ENCODE assay signal across 8 cellular contexts in genomic region chr2:205563646-205564045, GRCh38.
DNase-seq lines count a peak whose midpoint lies in the region; ATAC-seq and TF ChIP-seq lines count a peak whose summit lies in the region.
"Had no signal": no experiment of that assay in that cellular context is flagged by ENCODE, and none has a peak within 500 bp of the region (broad histone marks: within the 10 kb centered on the region; RNA-seq: fewer than 3 reads in every experiment).

No MANE protein-coding gene starts in this region.

- no peak for TF ChIP-seq POLR2A in sigmoid colon (IDR thresholded peaks at IDR 0.05)

- H3F3A ChIP-seq in MM.1S (ENCODE audit: insufficient read depth, low read length) = no peaks in the 10 kb centered on the region

- no peaks in the 10 kb centered on the region for H3K79me2 ChIP-seq in MM.1S (ENCODE audit: low read length)
- H3K79me2 ChIP-seq in osteoblast (ENCODE audit: insufficient read depth, low read length) = no peaks in the 10 kb centered on the region

- no peak overlapping the region for H3K9ac ChIP-seq in MM.1S (ENCODE audit: low read length)

- H3K4me1 ChIP-seq in MM.1S (ENCODE audit: low read length) (no peaks in the 10 kb centered on the region), osteoblast (ENCODE audit: insufficient read depth, low read length) (peaks cover 5% of the 10 kb centered on the region), sigmoid colon (peaks cover 0 to 24% (median 21%) of the 10 kb centered on the region in 4 donors)

- H2AFZ ChIP-seq in MM.1S (ENCODE audit: low read length) (no peak overlapping the region), osteoblast (ENCODE audit: low read length) (no peak overlapping the region)

- no peaks in the 10 kb centered on the region for H3K9me2 ChIP-seq in MM.1S (replicated peaks; ENCODE audit: insufficient read depth, low read length)

- no peaks in the 10 kb centered on the region for H3K9me3 ChIP-seq in MM.1S (replicated peaks; ENCODE audit: insufficient read depth, low read length)
- H3K9me3 ChIP-seq in osteoblast (ENCODE audit: low read depth, low read length) = no peaks in the 10 kb centered on the region
- H3K9me3 ChIP-seq in sigmoid colon = no peaks in the 10 kb centered on the region

- DNase-seq in MM.1S (no peak), dorsolateral prefrontal cortex (no peak), osteoblast (ENCODE audit: insufficient read length, low spot score, missing footprints) (no peak), sigmoid colon (no peak)
- DNase-seq: NCI-H526 treated with DMSO at 0.1 percent for 48 hours had no signal

- H3K4me2 ChIP-seq in MM.1S (ENCODE audit: low read depth, low read length) (no peak overlapping the region), osteoblast (ENCODE audit: insufficient read depth, low read length) (no peak overlapping the region)

- TF ChIP-seq EP300 in sigmoid colon (IDR thresholded peaks at IDR 0.05) = no peak

- H4K20me1 ChIP-seq in MM.1S (ENCODE audit: insufficient read depth, low read length) (no peaks in the 10 kb centered on the region), osteoblast (ENCODE audit: insufficient read depth, low read length) (no peaks in the 10 kb centered on the region)

- H3K4me3 ChIP-seq in MM.1S (ENCODE audit: low read length) = no peak overlapping the region
- no peak overlapping the region for H3K4me3 ChIP-seq in dorsolateral prefrontal cortex
- H3K4me3 ChIP-seq in osteoblast (ENCODE audit: insufficient read depth, low read length) = no peak overlapping the region
- no peak overlapping the region for H3K4me3 ChIP-seq in sigmoid colon

- intact Hi-C loops in dorsolateral prefrontal cortex (cut with DNase I) = no loop called here
- intact Hi-C loops in sigmoid colon (cut with DNase I) = no loop called here

- H3K27ac ChIP-seq in MM.1S (ENCODE audit: low read length) (no peak overlapping the region), dorsolateral prefrontal cortex (no peak overlapping the region), osteoblast (ENCODE audit: low read depth, low read length) (no peak overlapping the region), sigmoid colon (peak overlapping the region in 1 of 4 donors; percentile 17)

- H3K36me3 ChIP-seq in MM.1S (replicated peaks; ENCODE audit: insufficient read depth, low read length) (no peaks in the 10 kb centered on the region), osteoblast (ENCODE audit: insufficient read depth, low read length) (no peaks in the 10 kb centered on the region), sigmoid colon (no peaks in the 10 kb centered on the region)

- TF ChIP-seq CTCF in GM12872 (IDR thresholded peaks at IDR 0.05; ENCODE audit: insufficient read depth, low read depth, low read length) (peak; percentile 52; the same call in 2 of the 3 replicates), MM.1S (IDR thresholded peaks at IDR 0.05; ENCODE audit: low read length) (peak; percentile 15; the same call in 1 of the 2 replicates), dorsolateral prefrontal cortex (IDR thresholded peaks at IDR 0.05 in 54 of 56, conservative IDR thresholded peaks at IDR 0.05 in 2 of 56; ENCODE audit: low read depth in 1 of 56, partially characterized antibody in 56 of 56) (peak in 37 of 56 donors; percentile 12 to 43 (median 30)), osteoblast (IDR thresholded peaks at IDR 0.05; ENCODE audit: extremely low read depth, low read depth, low read length) (peak; percentile 25), sigmoid colon (IDR thresholded peaks at IDR 0.05) (peak in 1 of 4 experiments; percentile 12)

- H3K27me3 ChIP-seq in MM.1S (replicated peaks; ENCODE audit: insufficient read depth, low read length) = no peaks in the 10 kb centered on the region
- H3K27me3 ChIP-seq in dorsolateral prefrontal cortex = no peaks in the 10 kb centered on the region
- no peaks in the 10 kb centered on the region for H3K27me3 ChIP-seq in osteoblast (ENCODE audit: insufficient read depth, low read length)
- H3K27me3 ChIP-seq in sigmoid colon = no peaks in the 10 kb centered on the region

- ATAC-seq in HG03521 (IDR thresholded peaks at IDR 0.05; ENCODE audit: unreplicated experiment) (no peak), GM19463 (IDR thresholded peaks at IDR 0.05; ENCODE audit: unreplicated experiment) (no peak)

- WGBS in sigmoid colon, 2 donors = 78 to 83% methylated on average over 2 of the region's 2 CpGs
